ENCODE assay signal across 17 cellular contexts in the genomic region with DNA sequence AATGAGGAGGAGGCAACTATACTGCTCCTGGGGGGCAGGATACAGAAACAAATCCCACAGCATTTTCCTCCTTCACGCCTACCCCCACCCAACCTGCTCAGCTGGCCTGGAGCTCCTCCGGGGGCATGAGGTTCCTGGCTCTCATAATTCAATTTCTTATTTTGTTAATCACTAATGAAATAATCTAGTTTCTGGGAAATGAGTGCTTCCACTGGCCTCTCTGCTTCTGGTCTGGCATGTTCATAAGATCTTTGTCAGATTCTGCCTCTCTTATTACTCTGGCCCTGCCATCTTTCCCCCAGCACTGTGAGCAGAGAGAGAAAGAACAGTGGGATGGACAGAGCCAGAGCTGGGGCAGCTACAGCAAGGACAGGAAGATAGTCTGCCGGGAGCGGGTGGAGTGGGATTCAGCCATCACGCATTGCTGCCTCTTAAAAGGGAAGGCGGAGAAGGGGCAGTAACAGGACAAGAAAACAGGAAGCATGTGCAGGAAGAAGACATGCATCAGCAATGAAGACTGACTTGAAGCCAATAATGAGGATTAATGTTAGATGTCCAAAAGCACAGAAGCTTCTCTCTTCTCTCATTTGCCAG. TPM values are rescaled to one million over a fixed set of nuclear protein-coding genes. Genes with fewer than 3 reads are reported as not detected.
"Had no signal": no experiment of that assay in that cellular context is flagged by ENCODE, and none has a peak within 500 bp of the region (broad histone marks: within the 10 kb centered on the region; RNA-seq: fewer than 3 reads in every experiment).

No MANE protein-coding gene starts in this region.

- DNase-seq: activated CD4-positive, alpha-beta T cell treated with anti-CD3 and anti-CD28 coated beads, Interleukin-2, amount 10 ng/mL, durations not matched to agents 7 days and 5 days; activated naive CD8-positive, alpha-beta T cell treated with anti-CD3 and anti-CD28 coated beads, Interleukin-2, amount 10 ng/mL, durations not matched to agents 7 days and 5 days; activated T-cell treated with anti-CD3 and anti-CD28 coated beads, Interleukin-2, amount 50 U/mL, for 1 hour; aorta; esophagus squamous epithelium; foreskin fibroblast; glutamatergic neuron; mammary epithelial cell; mucosa of descending colon; natural killer cell; small intestine; substantia nigra; SW 1271; transverse colon; WERI-Rb-1 had no signal

- H3K27ac ChIP-seq: breast epithelium, esophagus squamous epithelium, right atrium auricular region, transverse colon, WERI-Rb-1 had no signal

- H3K27me3 Mint-ChIP-seq: activated CD4-positive, alpha-beta T cell treated with anti-CD3 and anti-CD28 coated beads, Interleukin-2, amount 10 ng/mL, durations not matched to agents 7 days and 5 days; activated naive CD8-positive, alpha-beta T cell treated with anti-CD3 and anti-CD28 coated beads, Interleukin-2, amount 10 ng/mL, durations not matched to agents 7 days and 5 days had no signal

- H3K4me1 ChIP-seq: breast epithelium, esophagus squamous epithelium, right atrium auricular region, transverse colon had no signal

- H3K27me3 ChIP-seq: breast epithelium, esophagus squamous epithelium, right atrium auricular region, transverse colon had no signal

- H3K27ac Mint-ChIP-seq: activated CD4-positive, alpha-beta T cell treated with anti-CD3 and anti-CD28 coated beads, Interleukin-2, amount 10 ng/mL, durations not matched to agents 7 days and 5 days; activated naive CD8-positive, alpha-beta T cell treated with anti-CD3 and anti-CD28 coated beads, Interleukin-2, amount 10 ng/mL, durations not matched to agents 7 days and 5 days; natural killer cell had no signal

- H3K9me3 Mint-ChIP-seq: activated CD4-positive, alpha-beta T cell treated with anti-CD3 and anti-CD28 coated beads, Interleukin-2, amount 10 ng/mL, durations not matched to agents 7 days and 5 days; activated naive CD8-positive, alpha-beta T cell treated with anti-CD3 and anti-CD28 coated beads, Interleukin-2, amount 10 ng/mL, durations not matched to agents 7 days and 5 days; natural killer cell had no signal

- H3K9me3 ChIP-seq: breast epithelium, esophagus squamous epithelium, mucosa of descending colon, right atrium auricular region, transverse colon had no signal

- H3K4me3 Mint-ChIP-seq: activated CD4-positive, alpha-beta T cell treated with anti-CD3 and anti-CD28 coated beads, Interleukin-2, amount 10 ng/mL, durations not matched to agents 7 days and 5 days; activated naive CD8-positive, alpha-beta T cell treated with anti-CD3 and anti-CD28 coated beads, Interleukin-2, amount 10 ng/mL, durations not matched to agents 7 days and 5 days; natural killer cell had no signal

- ATAC-seq: mucosa of descending colon, natural killer cell had no signal

- H3K4me1 Mint-ChIP-seq: activated CD4-positive, alpha-beta T cell treated with anti-CD3 and anti-CD28 coated beads, Interleukin-2, amount 10 ng/mL, durations not matched to agents 7 days and 5 days; activated naive CD8-positive, alpha-beta T cell treated with anti-CD3 and anti-CD28 coated beads, Interleukin-2, amount 10 ng/mL, durations not matched to agents 7 days and 5 days; natural killer cell had no signal

RNA-seq across cellular contexts. Expression of gene LTK, which starts 16.8 kb away (rescaled TPM):
- total RNA-seq: mammary epithelial cell had no signal

RNA-seq across cellular contexts. Expression of gene ITPKA, which starts 36.8 kb away (rescaled TPM):
- total RNA-seq: natural killer cell had no signal
